20 cellular contexts compared by ENCODE assay signal in the genomic region with DNA sequence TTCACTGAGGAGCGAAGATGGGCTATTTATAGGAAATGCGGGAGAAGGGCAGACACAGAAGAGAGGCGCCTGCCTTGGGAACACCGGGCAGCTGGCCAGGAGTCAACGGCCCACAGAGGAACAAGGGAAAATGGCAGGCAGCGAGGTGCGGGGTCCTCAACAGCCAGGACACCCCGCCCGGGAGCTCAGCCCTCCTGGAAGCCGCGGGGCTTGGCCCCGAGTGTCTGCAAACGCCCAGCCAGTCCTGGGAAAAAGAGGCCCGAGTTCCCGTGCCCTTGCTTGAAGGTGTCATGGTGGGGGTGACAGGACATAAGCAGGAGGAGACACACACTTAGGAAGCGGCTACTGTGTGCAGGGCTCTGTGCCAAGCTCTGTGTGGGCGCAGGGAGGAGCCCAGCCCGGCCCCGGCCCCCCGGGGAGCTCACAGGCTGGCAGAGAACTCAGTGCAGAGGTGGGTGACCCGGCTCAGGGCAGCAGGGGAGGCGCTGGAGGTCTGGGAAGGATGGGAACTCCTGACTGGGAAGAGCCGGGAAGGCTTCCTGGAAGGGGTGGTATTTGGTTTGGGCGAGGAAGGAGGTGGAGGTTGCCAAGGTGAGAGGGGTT.
A peak's percentile ranks its signal among the peaks of the same experiment; 100 is the strongest.
DNase-seq lines count a peak whose midpoint lies in the region; ATAC-seq, FAIRE-seq and TF ChIP-seq lines count a peak whose summit lies in the region.
"Had no signal": no experiment of that assay in that cellular context is flagged by ENCODE, and none has a peak within 500 bp of the region (broad histone marks: within the 10 kb centered on the region; RNA-seq: fewer than 3 reads in every experiment).

No MANE protein-coding gene starts in this region.

- no peak overlapping the region for H3K4me3 Mint-ChIP-seq in activated naive CD4-positive, alpha-beta T cell treated with anti-CD3 and anti-CD28 coated beads, Interleukin-2, amount 50 U/mL, for 24 hours
- H3K4me3 Mint-ChIP-seq: CD4-positive, CD25-positive, alpha-beta regulatory T cell; T-helper 17 cell had no signal

- no peaks in the 10 kb centered on the region for H3K36me3 ChIP-seq in testis (ENCODE audit: low read depth, missing control alignments)
- H3K36me3 ChIP-seq in MM.1S (replicated peaks; ENCODE audit: insufficient read depth, low read length) = no peaks in the 10 kb centered on the region
- H3K36me3 ChIP-seq: thyroid gland had no signal

- H3K27me3 ChIP-seq in right cardiac atrium (ENCODE audit: control insufficient read depth, insufficient read depth) (no peaks in the 10 kb centered on the region), testis (no peaks in the 10 kb centered on the region), MM.1S (replicated peaks; ENCODE audit: insufficient read depth, low read length) (peaks cover 63% of the 10 kb centered on the region)
- H3K27me3 ChIP-seq: thyroid gland had no signal

- peaks cover 9% of the 10 kb centered on the region for H3K4me1 Mint-ChIP-seq in activated naive CD4-positive, alpha-beta T cell treated with anti-CD3 and anti-CD28 coated beads, Interleukin-2, amount 50 U/mL, for 24 hours

- no peaks in the 10 kb centered on the region for H3K9me3 Mint-ChIP-seq in activated naive CD4-positive, alpha-beta T cell treated with anti-CD3 and anti-CD28 coated beads, Interleukin-2, amount 50 U/mL, for 24 hours
- no peaks in the 10 kb centered on the region for H3K9me3 Mint-ChIP-seq in activated naive CD4-positive, alpha-beta T cell treated with anti-CD3 and anti-CD28 coated beads, Interleukin-2, amount 50 U/mL, for 72 hours
- H3K9me3 Mint-ChIP-seq: activated T-helper 2 cell treated with anti-CD3 and anti-CD28 coated beads, Interferon-gamma antibody, Interleukin-2, Interleukin-4, amounts not matched to agents 10 μg/mL and 5 μg/mL and 100 μg/mL, durations not matched to agents 14 hours and 24 hours and 36 hours had no signal

- no peaks in the 10 kb centered on the region for H4K20me1 ChIP-seq in MM.1S (ENCODE audit: insufficient read depth, low read length)

- H3K27me3 Mint-ChIP-seq in activated naive CD4-positive, alpha-beta T cell treated with anti-CD3 and anti-CD28 coated beads, Interleukin-2, amount 50 U/mL, for 24 hours = no peaks in the 10 kb centered on the region

- H3K79me2 ChIP-seq in MM.1S (ENCODE audit: low read length) = no peaks in the 10 kb centered on the region

- FAIRE-seq in RCC 7860 (lab: Jason Lieb, UNC) = peak; percentile 77
- FAIRE-seq: bronchial epithelial cell had no signal

- H3K36me3 Mint-ChIP-seq in activated naive CD4-positive, alpha-beta T cell treated with anti-CD3 and anti-CD28 coated beads, Interleukin-2, amount 50 U/mL, for 24 hours = no peaks in the 10 kb centered on the region
- H3K36me3 Mint-ChIP-seq in activated naive CD4-positive, alpha-beta T cell treated with anti-CD3 and anti-CD28 coated beads, Interleukin-2, amount 50 U/mL, for 72 hours = no peaks in the 10 kb centered on the region
- H3K36me3 Mint-ChIP-seq: CD4-positive, CD25-positive, alpha-beta regulatory T cell had no signal

- H2AFZ ChIP-seq in MM.1S (ENCODE audit: low read length) = no peak overlapping the region

- WGBS in right cardiac atrium = 29% methylated on average over 24 of the region's 24 CpGs
- WGBS in testis, 2 donors = 48 to 56% methylated on average over 15 to 24 of the region's 24 CpGs

- H3K4me2 ChIP-seq in MM.1S (ENCODE audit: low read depth, low read length) = no peak overlapping the region

- intact Hi-C loops in right cardiac atrium (cut with DNase I) (loop anchor here in 2 of 4 donors (10.0 kb wide), 1 partner anchor 85 kb away; no protein-coding TSS in a partner anchor), testis (cut with DNase I; ENCODE audit: low total_unique reads) (no loop called here)

- no peaks in the 10 kb centered on the region for H3K9me2 ChIP-seq in MM.1S (replicated peaks; ENCODE audit: insufficient read depth, low read length)

- peak overlapping the region; percentile 67 for H3K27ac ChIP-seq in right cardiac atrium (ENCODE audit: low read length)
- H3K27ac ChIP-seq in testis = no peak overlapping the region
- H3K27ac ChIP-seq in MM.1S (ENCODE audit: low read length) = no peak overlapping the region
- H3K27ac ChIP-seq: thyroid gland, VCaP had no signal

- H3K4me3 ChIP-seq in right cardiac atrium (ENCODE audit: low read length) (no peak overlapping the region), testis (no peak overlapping the region), MM.1S (ENCODE audit: low read length) (no peak overlapping the region)
- H3K4me3 ChIP-seq: thyroid gland had no signal

- DNase-seq in activated naive CD4-positive, alpha-beta T cell treated with anti-CD3 and anti-CD28 coated beads, Interleukin-2, amount 50 U/mL, for 72 hours (ENCODE audit: low spot score in 2 of 2) = no peak
- peak; percentile 72 for DNase-seq in RCC 7860 (ENCODE audit: low spot score)
- DNase-seq in right cardiac atrium = peak; percentile 57 to 84 (median 82)
- DNase-seq in testis = peak; percentile 46
- DNase-seq in globus pallidus (ENCODE audit: low spot score) = no peak
- DNase-seq in hepatic stellate cell (ENCODE audit: low spot score) = no peak
- no peak for DNase-seq in MM.1S
- DNase-seq: activated CD4-positive, alpha-beta T cell treated with anti-CD3 and anti-CD28 coated beads, Interleukin-2, amount 50 U/mL, for 1 hour; CD4-positive, CD25-positive, alpha-beta regulatory T cell; islet precursor cell; mesenchymal stem cell; NCI-H1436; SHP77 treated with DMSO at 0.1 percent for 48 hours; stimulated activated naive CD4-positive, alpha-beta T cell; T-helper 17 cell had no signal

- TF ChIP-seq CTCF in testis (IDR thresholded peaks at IDR 0.05) (no peak), MM.1S (IDR thresholded peaks at IDR 0.05; ENCODE audit: low read length) (no peak)

- H3F3A ChIP-seq in MM.1S (ENCODE audit: insufficient read depth, low read length) = 0 out of 2 replicates have a peak, but pooled peaks cover under 1% of the 10 kb centered on the region

- ATAC-seq in activated naive CD4-positive, alpha-beta T cell treated with anti-CD3 and anti-CD28 coated beads, Interleukin-2, amount 50 U/mL, for 72 hours = no peak
- ATAC-seq in right cardiac atrium = peak; percentile 34 to 66
- ATAC-seq: T-helper 17 cell had no signal

- H3K27ac Mint-ChIP-seq in activated naive CD4-positive, alpha-beta T cell treated with anti-CD3 and anti-CD28 coated beads, Interleukin-2, amount 50 U/mL, for 24 hours = peak overlapping the region; percentile 59
- no peak overlapping the region for H3K27ac Mint-ChIP-seq in activated naive CD4-positive, alpha-beta T cell treated with anti-CD3 and anti-CD28 coated beads, Interleukin-2, amount 50 U/mL, for 72 hours
- H3K27ac Mint-ChIP-seq: activated T-helper 2 cell treated with anti-CD3 and anti-CD28 coated beads, Interferon-gamma antibody, Interleukin-2, Interleukin-4, amounts not matched to agents 10 μg/mL and 5 μg/mL and 100 μg/mL, durations not matched to agents 14 hours and 24 hours and 36 hours; CD4-positive, CD25-positive, alpha-beta regulatory T cell; T-helper 17 cell had no signal

- no peak overlapping the region for H3K9ac ChIP-seq in MM.1S (ENCODE audit: low read length)

- TF ChIP-seq POLR2A in testis (IDR thresholded peaks at IDR 0.05) = no peak

- H3K9me3 ChIP-seq in right cardiac atrium (ENCODE audit: control insufficient read depth, low read length) (no peaks in the 10 kb centered on the region), testis (no peaks in the 10 kb centered on the region), MM.1S (replicated peaks; ENCODE audit: insufficient read depth, low read length) (no peaks in the 10 kb centered on the region)
- H3K9me3 ChIP-seq: thyroid gland had no signal

- H3K4me1 ChIP-seq in right cardiac atrium (ENCODE audit: control insufficient read depth, insufficient read depth, low read length) (peaks cover 5% of the 10 kb centered on the region), testis (peaks cover 15% of the 10 kb centered on the region), MM.1S (ENCODE audit: low read length) (peaks cover 9% of the 10 kb centered on the region; the same call in 1 of the 2 replicates)

Comparison
In these comparisons a context has a peak if more than half of its experiments do, and no peak if none do; other contexts are left out.
1. ATAC-seq: peak in right cardiac atrium (2 of 2); none in activated naive CD4-positive, alpha-beta T cell treated with anti-CD3 and anti-CD28 coated beads, Interleukin-2, amount 50 U/mL, for 72 hours (0 of 2).
2. DNase-seq: peak in RCC 7860 (single experiment), right cardiac atrium (3 of 3) and testis (single experiment); none in activated naive CD4-positive, alpha-beta T cell treated with anti-CD3 and anti-CD28 coated beads, Interleukin-2, amount 50 U/mL, for 72 hours (0 of 2), globus pallidus (single experiment), hepatic stellate cell (single experiment) and MM.1S (single experiment).